ENCODE assay signal across 9 cellular contexts in genomic region chr17:81471804-81472456, GRCh38. TPM values are rescaled to one million over a fixed set of nuclear protein-coding genes. Genes with fewer than 3 reads are reported as not detected.
DNase-seq lines count a peak whose midpoint lies in the region; ATAC-seq, FAIRE-seq and TF ChIP-seq lines count a peak whose summit lies in the region.
"Had no signal": no experiment of that assay in that cellular context is flagged by ENCODE, and none has a peak within 500 bp of the region (broad histone marks: within the 10 kb centered on the region; RNA-seq: fewer than 3 reads in every experiment).

No MANE protein-coding gene starts in this region.

- peak overlapping the region; percentile 24 for H2AFZ ChIP-seq in astrocyte (ENCODE audit: low read depth, low read length)

- peak; percentile 17 for FAIRE-seq in astrocyte (lab: Jason Lieb, UNC)

- no peak overlapping the region for H3K4me3 ChIP-seq in astrocyte (ENCODE audit: insufficient read depth, low read depth, low read length)
- H3K4me3 ChIP-seq in tibial artery = peak overlapping the region; percentile 39 to 51

- TF ChIP-seq CTCF in AG09319 (IDR thresholded peaks at IDR 0.05; ENCODE audit: low read depth, low read length) (peak; percentile 51), astrocyte (IDR thresholded peaks at IDR 0.05; ENCODE audit: insufficient read depth, low read depth, low read length) (no peak), tibial artery (IDR thresholded peaks at IDR 0.05) (peak; percentile 68 to 70)

- H3K4me2 ChIP-seq in astrocyte (ENCODE audit: low read length) = no peak overlapping the region

- H3K27ac ChIP-seq in astrocyte (ENCODE audit: low read depth, low read length) (no peak overlapping the region), tibial artery (peak overlapping the region; percentile 50 to 58)

- intact Hi-C loops in tibial artery (cut with DNase I; ENCODE audit: low total_unique reads) = no loop called here

- H3K79me2 ChIP-seq in astrocyte (ENCODE audit: insufficient read depth, low read length) = no peaks in the 10 kb centered on the region

- no peaks in the 10 kb centered on the region for H3K9me3 ChIP-seq in astrocyte (ENCODE audit: insufficient read depth, low read depth, low read length)
- no peaks in the 10 kb centered on the region for H3K9me3 ChIP-seq in tibial artery

- H3K4me1 ChIP-seq in astrocyte (ENCODE audit: insufficient read depth, low read length) (no peaks in the 10 kb centered on the region), tibial artery (peaks cover 0 to 12% (median 2%) of the 10 kb centered on the region in 4 donors)

- H3K36me3 Mint-ChIP-seq in astrocyte (ENCODE audit: low read depth, unreplicated experiment) = peaks cover 2% of the 10 kb centered on the region
- H3K36me3 Mint-ChIP-seq: activated naive CD4-positive, alpha-beta T cell treated with anti-CD3 and anti-CD28 coated beads, Interleukin-2, amount 50 U/mL, for 24 hours had no signal

- H4K20me1 ChIP-seq in astrocyte (ENCODE audit: insufficient read depth, low read length) = no peaks in the 10 kb centered on the region

- DNase-seq in AG09319 (ENCODE audit: extremely low read depth, low read depth) (peak; percentile 60), HS-27A (ENCODE audit: low read depth) (peak; percentile 88), astrocyte (ENCODE audit: low read depth) (no peak), kidney glomerular epithelial cell (lab: John Stamatoyannopoulos, UW) (peak; percentile 19), tibial artery (peak; percentile 94 to 97), NCI-H1436 treated with DMSO at 0.1 percent for 48 hours (lab: John Stamatoyannopoulos, UW) (no peak)

- peaks cover 1% of the 10 kb centered on the region for H3K4me1 Mint-ChIP-seq in astrocyte (ENCODE audit: low read depth, unreplicated experiment)
- H3K4me1 Mint-ChIP-seq: activated naive CD4-positive, alpha-beta T cell treated with anti-CD3 and anti-CD28 coated beads, Interleukin-2, amount 50 U/mL, for 24 hours had no signal

- no peaks in the 10 kb centered on the region for H3K27me3 ChIP-seq in astrocyte (ENCODE audit: insufficient read depth, low read length)
- no peaks in the 10 kb centered on the region for H3K27me3 ChIP-seq in tibial artery

- H3K36me3 ChIP-seq in astrocyte (ENCODE audit: insufficient read depth, low read length) (no peaks in the 10 kb centered on the region), tibial artery (no peaks in the 10 kb centered on the region)

- no peak overlapping the region for H3K4me3 Mint-ChIP-seq in astrocyte (ENCODE audit: unreplicated experiment)
- H3K4me3 Mint-ChIP-seq: activated naive CD4-positive, alpha-beta T cell treated with anti-CD3 and anti-CD28 coated beads, Interleukin-2, amount 50 U/mL, for 24 hours had no signal

- no peak overlapping the region for H3K9ac ChIP-seq in astrocyte (ENCODE audit: low read length)

- no peaks in the 10 kb centered on the region for H3K9me3 Mint-ChIP-seq in astrocyte (ENCODE audit: unreplicated experiment)
- H3K9me3 Mint-ChIP-seq: activated naive CD4-positive, alpha-beta T cell treated with anti-CD3 and anti-CD28 coated beads, Interleukin-2, amount 50 U/mL, for 24 hours had no signal

- ATAC-seq in HG03439 (IDR thresholded peaks at IDR 0.05; ENCODE audit: unreplicated experiment) (no peak), GM21447 (IDR thresholded peaks at IDR 0.05; ENCODE audit: unreplicated experiment) (no peak)

- H3K27ac Mint-ChIP-seq in astrocyte (ENCODE audit: unreplicated experiment) = no peak overlapping the region
- H3K27ac Mint-ChIP-seq: activated naive CD4-positive, alpha-beta T cell treated with anti-CD3 and anti-CD28 coated beads, Interleukin-2, amount 50 U/mL, for 24 hours had no signal

- peaks cover 23% of the 10 kb centered on the region for H3K27me3 Mint-ChIP-seq in astrocyte (ENCODE audit: low read depth, unreplicated experiment)
- H3K27me3 Mint-ChIP-seq: activated naive CD4-positive, alpha-beta T cell treated with anti-CD3 and anti-CD28 coated beads, Interleukin-2, amount 50 U/mL, for 24 hours had no signal

RNA-seq across cellular contexts. Expression of gene ACTG1, which starts 40.7 kb away (rescaled TPM):
- total RNA-seq in astrocyte = 7,049 and 7,369 TPM in 2 replicates

RNA-seq across cellular contexts. Expression of gene FSCN2, which starts 56.2 kb away (rescaled TPM):
- total RNA-seq in astrocyte = 5.6 and 8.0 TPM in 2 replicates

Comparison
In these comparisons a context has a peak if more than half of its experiments do, and no peak if none do; other contexts are left out.
1. DNase-seq: peak in AG09319 (single experiment), HS-27A (single experiment), kidney glomerular epithelial cell (single experiment) and tibial artery (2 of 2); none in astrocyte (single experiment) and NCI-H1436 treated with DMSO at 0.1 percent for 48 hours (single experiment).